ENCODE assay signal across 1 cellular context in the genomic region with DNA sequence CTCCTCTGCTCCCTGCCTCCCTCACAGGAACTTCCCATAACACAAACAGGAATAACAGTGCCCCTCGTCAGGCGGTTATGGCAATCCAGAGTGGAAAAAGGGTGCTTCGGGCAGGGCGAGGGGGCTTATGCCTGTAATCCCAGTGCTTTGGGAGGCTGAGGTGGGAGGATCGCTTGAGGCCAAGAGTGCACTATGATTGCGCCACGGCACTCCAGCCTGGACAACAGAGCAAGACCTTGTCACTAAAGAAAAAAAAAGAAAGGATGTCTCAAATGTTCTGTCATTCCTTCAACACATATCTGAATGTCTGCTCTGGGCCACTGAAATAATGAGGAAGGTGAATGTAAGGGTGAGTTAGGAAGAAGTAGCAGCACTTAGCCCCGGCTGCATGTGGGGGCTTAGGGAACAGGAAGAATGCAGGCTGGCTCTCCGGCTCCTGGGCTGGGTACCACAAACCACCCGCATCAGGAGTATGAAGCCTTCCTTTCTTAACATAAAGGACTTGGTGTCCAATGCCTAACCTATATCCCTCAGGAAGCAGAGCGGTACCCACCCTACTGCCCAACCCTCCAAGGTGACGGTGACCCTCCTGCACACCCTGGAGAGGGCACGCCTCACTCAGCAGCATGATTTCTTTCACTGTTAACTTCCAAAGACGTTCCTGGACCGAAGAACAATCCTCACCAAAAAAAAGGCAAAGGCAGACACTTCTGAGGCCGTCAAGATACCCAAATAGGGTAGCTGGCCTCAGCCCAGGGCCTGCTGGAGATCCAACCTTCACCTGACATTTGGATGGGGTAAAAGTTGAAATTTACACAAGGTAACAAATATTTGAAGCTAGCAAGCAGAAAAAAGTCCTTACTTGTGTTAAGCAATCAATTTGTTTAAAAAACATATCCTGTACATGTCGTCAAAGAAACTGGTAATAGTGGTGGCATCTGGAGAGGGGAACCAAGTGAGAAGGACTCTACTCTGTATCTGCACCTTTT.
TF ChIP-seq lines count a peak whose summit lies in the region.

No MANE protein-coding gene starts in this region.

TF ChIP-seq in A549, 52 proteins besides CTCF, POLR2A, EP300 and RAD21 (continued from another document):
- TF ChIP-seq HOXB13 (CRISPR knock-in tag; IDR thresholded peaks at IDR 0.05; ENCODE audit: low read depth) (no peak), POLR2AphosphoS2 (conservative IDR thresholded peaks at IDR 0.05; ENCODE audit: low read length) (no peak), CBX2 (IDR thresholded peaks at IDR 0.05; ENCODE audit: borderline replicate concordance, low read depth) (no peak), NPAS2 (CRISPR knock-in tag; IDR thresholded peaks at IDR 0.05; ENCODE audit: borderline replicate concordance) (no peak)
